In the genomic region with DNA sequence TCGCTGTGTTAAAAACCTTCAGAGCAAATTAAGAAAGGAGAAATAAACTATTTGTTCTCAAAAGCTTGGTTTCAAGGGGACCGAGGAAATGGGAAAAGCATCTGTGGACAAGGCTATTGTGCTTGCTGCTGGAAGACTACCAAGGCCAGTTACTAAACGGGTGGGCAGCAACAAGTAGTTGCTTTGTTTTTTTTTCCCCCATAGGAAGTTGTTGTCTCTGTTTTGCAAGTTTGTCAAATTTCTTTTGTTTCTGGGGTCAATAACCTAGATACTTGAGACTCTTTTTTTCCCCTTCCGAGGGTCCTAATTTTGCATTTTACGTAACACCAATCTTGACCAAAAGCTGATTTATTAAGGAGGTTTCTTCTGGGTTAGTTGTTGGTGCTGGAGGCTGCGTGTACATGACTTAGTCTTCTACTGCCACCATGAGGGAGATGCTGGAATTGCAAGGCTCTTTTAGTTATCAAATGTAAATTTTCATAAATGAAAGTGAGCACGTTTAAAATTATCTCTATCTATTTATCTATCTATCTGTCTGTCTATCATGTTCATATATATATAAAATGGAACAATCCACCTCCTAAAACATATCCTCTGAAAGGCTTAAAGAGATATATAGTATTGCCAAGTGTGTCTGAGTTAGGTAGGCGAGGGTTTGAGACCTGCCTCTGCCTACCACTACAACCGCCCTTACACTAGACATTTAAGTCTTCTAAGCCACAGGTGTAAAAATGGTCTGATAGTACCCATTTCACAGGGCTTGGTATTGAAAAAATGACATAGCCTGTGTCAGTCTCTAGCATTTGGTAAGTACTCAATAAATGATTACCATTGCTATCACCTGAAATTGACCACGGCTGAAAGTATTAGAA, we compare ENCODE assay signal across 8 cellular contexts.
DNase-seq lines count a peak whose midpoint lies in the region; ATAC-seq and TF ChIP-seq lines count a peak whose summit lies in the region.

No MANE protein-coding gene starts in this region.

- no peaks in the 10 kb centered on the region for H3K27me3 ChIP-seq in DND-41 (ENCODE audit: insufficient read depth, low read length, poor library complexity)
- H3K27me3 ChIP-seq in psoas muscle (ENCODE audit: insufficient read depth in 3 of 3, low read length in 2 of 3), result no peaks in the 10 kb centered on the region

- peak overlapping the region; percentile 25; the same call in 1 of the 2 replicates for H3K9ac ChIP-seq in DND-41 (ENCODE audit: low read depth, low read length)

- H3K9me3 ChIP-seq in DND-41 (ENCODE audit: insufficient read depth, low read length, severe bottlenecking) (no peaks in the 10 kb centered on the region), psoas muscle (no peaks in the 10 kb centered on the region)

- CTCF ChIA-PET in RWPE1 (lab: Yijun Ruan, JAX), result interaction anchor here (0.5 to 2.0 kb wide), 18 partner anchors 8 to 1389 kb away, joined by 3 to 16 read pairs (median 4); no protein-coding TSS in a partner anchor

- POLR2A ChIA-PET in RWPE1 (lab: Yijun Ruan, JAX; ENCODE audit: low non-redundant PET), result no interaction called here

- H3K4me1 ChIP-seq in DND-41 (ENCODE audit: insufficient read depth, low read length) (peaks cover 37% of the 10 kb centered on the region), psoas muscle (peaks cover 7% of the 10 kb centered on the region)

- no peak overlapping the region for H3K4me3 ChIP-seq in DND-41 (ENCODE audit: low read depth in 1 of 2, low read length in 2 of 2)
- H3K4me3 ChIP-seq in psoas muscle, result peak overlapping the region; percentile 44

- no peaks in the 10 kb centered on the region for H3K79me2 ChIP-seq in DND-41 (ENCODE audit: insufficient read depth, low read length)

- WGBS in psoas muscle, 3 donors, result 24 to 25% (median 25%) methylated on average over 10 of the region's 10 CpGs

- intact Hi-C loops in psoas muscle (cut with DNase I), result loop anchor here (1.0 to 10.0 kb wide), 4 partner anchors 127 to 490 kb away; a partner anchor contains a TSS

- H3K36me3 ChIP-seq in DND-41 (ENCODE audit: insufficient read depth, low read length) (no peaks in the 10 kb centered on the region), psoas muscle (ENCODE audit: insufficient read depth in 1 of 2, low read depth in 1 of 2) (no peaks in the 10 kb centered on the region)

- H3K27ac ChIP-seq in DND-41 (ENCODE audit: low read length) (peak overlapping the region; percentile 34), RWPE1 (no peak overlapping the region), psoas muscle (peak overlapping the region; percentile 4)

- no peaks in the 10 kb centered on the region for H4K20me1 ChIP-seq in DND-41 (ENCODE audit: insufficient read depth, low read length)

- peak; percentile 96 for TF ChIP-seq CTCF in DND-41 (IDR thresholded peaks at IDR 0.05; ENCODE audit: borderline replicate concordance, extremely low read depth, low read length, poor library complexity, severe bottlenecking)
- peak; percentile 95 for TF ChIP-seq CTCF in RWPE1 (conservative IDR thresholded peaks at IDR 0.05; ENCODE audit: low read depth)
- peak; percentile 96 for TF ChIP-seq CTCF in psoas muscle (IDR thresholded peaks at IDR 0.05)

- peak overlapping the region; percentile 42; the same call in 1 of the 2 replicates for H3K4me2 ChIP-seq in DND-41 (ENCODE audit: insufficient read depth, low read length)

- ATAC-seq in DND-41 (ENCODE audit: insufficient read depth, low read depth), result peak; percentile 68
- peak; percentile 54 to 87 (median 70) for ATAC-seq in psoas muscle
- no peak for ATAC-seq in GM21737 (IDR thresholded peaks at IDR 0.05; ENCODE audit: unreplicated experiment)
- ATAC-seq in GM21367 (IDR thresholded peaks at IDR 0.05; ENCODE audit: unreplicated experiment), result no peak

- DNase-seq in DND-41, result peak; percentile 71
- peak; percentile 71 for DNase-seq in LoVo (ENCODE audit: low spot score)
- peak; percentile 30 for DNase-seq in RWPE1 (ENCODE audit: low spot score)
- DNase-seq in activated gamma-delta T cell treated with anti-CD3 and anti-CD28 coated beads, Interleukin-2, amount 50 U/mL, for 16 hours (ENCODE audit: low read depth), result peak; percentile 70
- DNase-seq in glomerular endothelial cell (ENCODE audit: extremely low read depth, low read depth, low spot score), result peak; percentile 63
- no peak for DNase-seq in psoas muscle

- H2AFZ ChIP-seq in DND-41 (ENCODE audit: low read depth, low read length), result 0 out of 2 replicates have a peak overlapping the region, but pooled peaks have one; percentile 3

Comparison
In these comparisons a context has a peak if more than half of its experiments do, and no peak if none do; other contexts are left out.
1. ATAC-seq: peak in DND-41 (single experiment) and psoas muscle (4 of 4); none in GM21737 (single experiment) and GM21367 (single experiment).
2. DNase-seq: peak in DND-41 (single experiment), LoVo (single experiment), RWPE1 (single experiment), activated gamma-delta T cell treated with anti-CD3 and anti-CD28 coated beads, Interleukin-2, amount 50 U/mL, for 16 hours (single experiment) and glomerular endothelial cell (single experiment); none in psoas muscle (0 of 2).
3. Peak in every context shown above with its lines, with median percentiles within 50 percentile points of each other: CTCF ChIP-seq.